ENCODE assay signal across 9 cellular contexts in the genomic region with DNA sequence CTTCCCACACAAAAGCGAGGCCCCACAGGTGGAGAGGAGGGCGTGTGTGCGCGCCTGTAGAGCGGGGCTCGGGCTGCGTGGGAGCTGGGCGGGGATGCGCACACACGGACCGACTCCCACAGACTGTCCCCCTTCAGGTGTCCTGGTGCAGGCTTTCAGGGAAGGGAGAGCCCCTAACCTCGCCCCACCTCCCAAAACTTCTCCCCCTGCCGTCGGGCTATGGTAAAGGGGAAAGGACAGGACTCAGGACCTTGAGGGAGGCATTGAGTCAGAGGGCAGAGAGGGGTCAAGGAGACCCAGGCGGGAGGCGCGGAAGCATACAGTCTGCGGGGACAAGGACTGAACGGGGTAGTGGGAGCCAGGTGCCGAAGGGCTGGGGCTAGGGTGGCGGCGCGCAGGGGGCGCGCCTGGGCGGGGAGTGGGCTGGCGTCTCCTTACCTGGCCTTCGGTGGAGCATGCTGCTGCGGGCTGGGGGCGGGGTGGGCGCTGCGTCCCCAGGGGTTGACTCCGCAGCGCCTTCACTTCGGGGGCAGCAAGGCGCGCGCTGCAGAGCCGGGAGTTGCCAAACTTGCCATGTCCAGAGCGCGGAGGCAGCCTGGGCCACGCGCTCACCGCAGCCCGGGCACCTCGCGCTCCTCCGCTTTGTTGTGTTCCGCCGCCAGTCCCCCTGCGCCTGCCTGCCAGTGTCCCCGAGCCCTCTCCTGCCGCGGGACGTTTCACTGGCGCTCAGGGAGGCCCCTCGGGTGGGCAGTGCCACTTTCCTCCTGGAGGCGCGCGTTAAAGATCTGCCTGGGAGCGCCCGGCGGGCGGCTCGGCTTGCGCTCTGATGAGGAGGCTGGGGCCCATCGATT.
DNase-seq lines count a peak whose midpoint lies in the region; ATAC-seq and TF ChIP-seq lines count a peak whose summit lies in the region.
"Had no signal": no experiment of that assay in that cellular context is flagged by ENCODE, and none has a peak within 500 bp of the region (broad histone marks: within the 10 kb centered on the region; RNA-seq: fewer than 3 reads in every experiment).

No MANE protein-coding gene starts in this region.

- TF ChIP-seq EP300 in gastroesophageal sphincter (IDR thresholded peaks at IDR 0.05), result no peak

- no peaks in the 10 kb centered on the region for H3K9me3 ChIP-seq in Panc1 (ENCODE audit: control insufficient read depth, insufficient read depth, low read depth, low read length)
- H3K9me3 ChIP-seq in gastroesophageal sphincter, result no peaks in the 10 kb centered on the region
- peaks cover 2% of the 10 kb centered on the region for H3K9me3 ChIP-seq in trophoblast cell (ENCODE audit: insufficient read depth, low read depth, low read length)

- POLR2A ChIA-PET in Panc1 (lab: Charles Lee), result no interaction called here

- no peak overlapping the region for H4K8ac ChIP-seq in trophoblast cell (ENCODE audit: low read depth, low read length)

- 0% methylated on average over 1 to 2 of the region's 67 CpGs for WGBS in gastroesophageal sphincter (ENCODE audit: low coverage in 1 of 2), 2 donors
- no CpG with 5 or more reads among the region's 67 CpGs for WGBS in trophoblast cell (ENCODE audit: extremely low coverage, insufficient coverage, insufficient read length)

- ATAC-seq in Panc1 (peak; percentile 70), gastroesophageal sphincter (peak; percentile 12), GM18505 (IDR thresholded peaks at IDR 0.05; ENCODE audit: unreplicated experiment) (no peak), HG02763 (IDR thresholded peaks at IDR 0.05; ENCODE audit: unreplicated experiment) (no peak)

- no peak overlapping the region for H3K14ac ChIP-seq in trophoblast cell (ENCODE audit: low read length)

- H4K91ac ChIP-seq in trophoblast cell (ENCODE audit: low read depth, low read length), result no peak overlapping the region

- intact Hi-C loops in Panc1 (cut with micrococcal nuclease; ENCODE audit: unreplicated experiment), result no loop called here

- BruUV-seq in Panc1 (replicated peaks; lab: Mats Ljungman, UMichigan), result no TSS peak

- CTCF ChIA-PET in Panc1 (lab: Charles Lee), result no interaction called here

- no peak overlapping the region for H3K23ac ChIP-seq in trophoblast cell (ENCODE audit: low read length)

- H2BK5ac ChIP-seq in trophoblast cell (ENCODE audit: low read depth, low read length, poor library complexity), result no peak overlapping the region

- TF ChIP-seq CTCF in Panc1 (IDR thresholded peaks at IDR 0.05), result peak; percentile 28
- no peak for TF ChIP-seq CTCF in gastroesophageal sphincter (IDR thresholded peaks at IDR 0.05)

- H3K79me1 ChIP-seq in trophoblast cell (ENCODE audit: low read length), result no peaks in the 10 kb centered on the region

- H2BK12ac ChIP-seq in trophoblast cell (ENCODE audit: low read length), result no peak overlapping the region

- no peaks in the 10 kb centered on the region for H3K79me2 ChIP-seq in trophoblast cell (ENCODE audit: control insufficient read depth, insufficient read depth, low read length, poor library complexity)

- H3K36me3 ChIP-seq in Panc1 (ENCODE audit: control insufficient read depth, insufficient read depth, low read length), result no peaks in the 10 kb centered on the region
- no peaks in the 10 kb centered on the region for H3K36me3 ChIP-seq in gastroesophageal sphincter
- no peaks in the 10 kb centered on the region for H3K36me3 ChIP-seq in trophoblast cell (ENCODE audit: control insufficient read depth in 1 of 2, insufficient read depth in 2 of 2, low read length in 2 of 2)

- no peak overlapping the region for H3K4ac ChIP-seq in trophoblast cell (ENCODE audit: low read depth, low read length)

- in situ Hi-C loops in Panc1 (cut with HindIII; ENCODE audit: low pct_unique_long_range_greater_than_20kb, low sequenced_read_pairs), result no loop called here

- H3K4me3 ChIP-seq in Panc1 (ENCODE audit: low read depth in 2 of 2, low read length in 2 of 2) (peak overlapping the region; percentile 17 to 30), gastroesophageal sphincter (peak overlapping the region; percentile 19 to 48), trophoblast cell (ENCODE audit: low read depth, low read length) (peak overlapping the region; percentile 68)

- H3K27ac ChIP-seq in Panc1 (ENCODE audit: low read length), result no peak overlapping the region
- peak overlapping the region in 1 of 4 donors; percentile 32 for H3K27ac ChIP-seq in gastroesophageal sphincter
- no peak overlapping the region for H3K27ac ChIP-seq in trophoblast cell (ENCODE audit: low read depth, low read length)

- H3K4me2 ChIP-seq in trophoblast cell (ENCODE audit: low read length), result peak overlapping the region; percentile 80

- no peak overlapping the region for H2BK120ac ChIP-seq in trophoblast cell (ENCODE audit: insufficient read depth, low read length, poor library complexity)

- no peak overlapping the region for H3K9ac ChIP-seq in trophoblast cell (ENCODE audit: low read length)

- no peaks in the 10 kb centered on the region for H3K27me3 ChIP-seq in Panc1 (ENCODE audit: control insufficient read depth, insufficient read depth, low read length)
- H3K27me3 ChIP-seq in gastroesophageal sphincter, result peaks cover 26% of the 10 kb centered on the region
- no peaks in the 10 kb centered on the region for H3K27me3 ChIP-seq in trophoblast cell (ENCODE audit: insufficient read depth, low read length)

- H2AK5ac ChIP-seq in trophoblast cell (ENCODE audit: low read length), result no peak overlapping the region

- H2AFZ ChIP-seq in trophoblast cell (ENCODE audit: insufficient read depth, low read length, poor library complexity), result peak overlapping the region; percentile 62

- DNase-seq in DMS 273 treated with DMSO at 0.1 percent for 48 hours (lab: John Stamatoyannopoulos, UW) (peak; percentile 27), Panc1 (ENCODE audit: low read depth, low spot score) (no peak), trophoblast cell (no peak)
- no peak for DNase-seq in stimulated activated CD4-positive, alpha-beta T cell treated with anti-CD3 and anti-CD28 coated beads, Interleukin-4, amount 100 ng/mL, for 1 hour
- DNase-seq in central memory CD4-positive, alpha-beta T cell, result no peak
- DNase-seq: RPMI8226 had no signal

- peak overlapping the region; percentile 36 for H4K12ac ChIP-seq in trophoblast cell (ENCODE audit: low read depth, low read length)

- H3K4me1 ChIP-seq in Panc1 (ENCODE audit: control insufficient read depth, insufficient read depth, low read length) (no peaks in the 10 kb centered on the region), gastroesophageal sphincter (peaks cover 0 to 20% (median 3%) of the 10 kb centered on the region in 3 donors), trophoblast cell (ENCODE audit: control insufficient read depth in 1 of 2, insufficient read depth in 2 of 2, low read length in 2 of 2) (peaks cover 3 to 9% of the 10 kb centered on the region in 2 experiments)

- H3K18ac ChIP-seq in trophoblast cell (ENCODE audit: low read length), result no peak overlapping the region

- TF ChIP-seq POLR2A in gastroesophageal sphincter (IDR thresholded peaks at IDR 0.05) (no peak), GM18505 (IDR thresholded peaks at IDR 0.05; ENCODE audit: borderline replicate concordance, extremely low read depth, insufficient read depth, insufficient read length) (no peak)

Comparison
In these comparisons a context has a peak if more than half of its experiments do, and no peak if none do; other contexts are left out.
1. ATAC-seq: peak in Panc1 (single experiment) and gastroesophageal sphincter (single experiment); none in GM18505 (single experiment) and HG02763 (single experiment).
2. Peak in every context shown above with its lines, with median percentiles within 50 percentile points of each other: H3K4me3 ChIP-seq.